11 cellular contexts compared by ENCODE assay signal in genomic region chr10:11602919-11603523, GRCh38. TPM values are rescaled to one million over a fixed set of nuclear protein-coding genes. Genes with fewer than 3 reads are reported as not detected.
DNase-seq lines count a peak whose midpoint lies in the region; ATAC-seq and TF ChIP-seq lines count a peak whose summit lies in the region.
"Had no signal": no experiment of that assay in that cellular context is flagged by ENCODE, and none has a peak within 500 bp of the region (broad histone marks: within the 10 kb centered on the region; RNA-seq: fewer than 3 reads in every experiment).

No MANE protein-coding gene starts in this region.

- H3K36me3 ChIP-seq in BLaER1 (peaks cover 12% of the 10 kb centered on the region; the same call in 1 of the 2 replicates), uterus (no peaks in the 10 kb centered on the region)

- H3K4me3 ChIP-seq in BLaER1 = no peak overlapping the region
- no peak overlapping the region for H3K4me3 ChIP-seq in uterus
- H3K4me3 ChIP-seq: coronary artery had no signal

- H3K27me3 Mint-ChIP-seq in effector memory CD8-positive, alpha-beta T cell = peaks cover 16 to 24% of the 10 kb centered on the region in 2 donors

- peak overlapping the region in 1 of 2 donors; percentile 12 for H3K4me3 Mint-ChIP-seq in effector memory CD8-positive, alpha-beta T cell
- H3K4me3 Mint-ChIP-seq: neural crest cell had no signal

- peak; percentile 72 for DNase-seq in LoVo (ENCODE audit: low spot score)
- no peak for DNase-seq in effector memory CD8-positive, alpha-beta T cell
- no peak for DNase-seq in foreskin melanocyte
- DNase-seq in uterus = no peak
- DNase-seq in epidermal melanocyte (ENCODE audit: insufficient read length, low spot score) = no peak
- DNase-seq: T-helper 9 cell had no signal

- intact Hi-C loops in uterus (cut with DNase I; ENCODE audit: low total_unique reads) = no loop called here

- H3K4me2 ChIP-seq in BLaER1 = 0 out of 2 replicates have a peak overlapping the region, but pooled peaks have one; percentile 3

- TF ChIP-seq POLR2A in uterus (IDR thresholded peaks at IDR 0.05) = no peak

- peaks cover 16% of the 10 kb centered on the region for H4K20me1 ChIP-seq in BLaER1

- H3K27me3 ChIP-seq in BLaER1 (no peaks in the 10 kb centered on the region), uterus (no peaks in the 10 kb centered on the region)

- no peaks in the 10 kb centered on the region for H3K36me3 Mint-ChIP-seq in effector memory CD8-positive, alpha-beta T cell (ENCODE audit: insufficient read depth)

- H3K4me1 ChIP-seq in BLaER1 (peaks cover 54% of the 10 kb centered on the region), uterus (no peaks in the 10 kb centered on the region)

- H3K9me3 Mint-ChIP-seq in effector memory CD8-positive, alpha-beta T cell = no peaks in the 10 kb centered on the region
- H3K9me3 Mint-ChIP-seq: neural crest cell had no signal

- H3K9me3 ChIP-seq in BLaER1 = peaks cover 27% of the 10 kb centered on the region
- no peaks in the 10 kb centered on the region for H3K9me3 ChIP-seq in uterus

- H3K27ac ChIP-seq in BLaER1 (no peak overlapping the region), uterus (no peak overlapping the region)
- H3K27ac ChIP-seq: coronary artery had no signal

- TF ChIP-seq CTCF in uterus (IDR thresholded peaks at IDR 0.05) = no peak

- H3K4me1 Mint-ChIP-seq in effector memory CD8-positive, alpha-beta T cell (ENCODE audit: low read depth in 2 of 2) = peaks cover 2 to 5% of the 10 kb centered on the region in 2 donors

- H3K9ac ChIP-seq in BLaER1 = no peak overlapping the region

- peak overlapping the region in 1 of 2 donors; percentile 35 for H3K27ac Mint-ChIP-seq in effector memory CD8-positive, alpha-beta T cell

- ATAC-seq in GM19351 (IDR thresholded peaks at IDR 0.05; ENCODE audit: unreplicated experiment) = peak; percentile 58
- ATAC-seq in effector memory CD8-positive, alpha-beta T cell (replicated peaks) = peak; percentile 27
- ATAC-seq in GM18858 (IDR thresholded peaks at IDR 0.05; ENCODE audit: unreplicated experiment) = no peak

RNA-seq across cellular contexts. Expression of gene USP6NL, which starts 8.4 kb away (rescaled TPM):
- 10 to 100 TPM in 3 of 4 donors, 1 to 10 TPM in 1; 3.8 to 21.9 (median 17.0) TPM for total RNA-seq in uterus
